ENCODE assay signal across 8 cellular contexts in genomic region chr11:126211236-126212088, GRCh38. TPM values are rescaled to one million over a fixed set of nuclear protein-coding genes. Genes with fewer than 3 reads are reported as not detected.
DNase-seq lines count a peak whose midpoint lies in the region; ATAC-seq, FAIRE-seq and TF ChIP-seq lines count a peak whose summit lies in the region.

Gene FAM118B (plus strand): TSS chr11:126211782. CDS start chr11:126235002, 23,220 bp downstream.
Gene RPUSD4 (minus strand): TSS chr11:126211650. CDS start chr11:126211638, 12 bp downstream.

- H3K9me3 ChIP-seq in HepG2 (ENCODE audit: low read length), result no peaks in the 10 kb centered on the region

- H3K4me1 Mint-ChIP-seq in dendritic cell treated with granulocyte-macrophage colony-stimulating factor and Interleukin-4, amounts not matched to agents 40 ng/mL and 50 ng/mL, for 4 days (ENCODE audit: low read depth), result peaks cover 46% of the 10 kb centered on the region

- peak; percentile 87 to 91 for TF ChIP-seq POLR2A in HepG2 (IDR thresholded peaks at IDR 0.05; ENCODE audit: insufficient read depth in 1 of 2, low read depth in 2 of 2, low read length in 2 of 2)

- peak; percentile 76 for FAIRE-seq in HepG2 (lab: Jason Lieb, UNC)

- no TSS peak for BruUV-seq in HepG2 (replicated peaks; lab: Mats Ljungman, UMichigan)

- H3K79me2 ChIP-seq in HepG2 (ENCODE audit: insufficient read depth, low read length), result peaks cover 48% of the 10 kb centered on the region

- H3K4me3 Mint-ChIP-seq in dendritic cell treated with granulocyte-macrophage colony-stimulating factor and Interleukin-4, amounts not matched to agents 40 ng/mL and 50 ng/mL, for 4 days, result peak within 1 kb of the TSS; percentile 97

- H3K36me3 ChIP-seq in HepG2 (replicated peaks in 1 of 2; ENCODE audit: control insufficient read depth in 1 of 2, insufficient read depth in 2 of 2, low read length in 2 of 2), result peaks cover 6 to 25% of the 10 kb centered on the region in 2 experiments

- CTCF ChIA-PET in HepG2 (lab: Yijun Ruan, JAX; ENCODE audit: low intra/inter-chr PET ratio, low total read pairs), result no interaction called here

- peaks cover 39% of the 10 kb centered on the region for H3K36me3 Mint-ChIP-seq in dendritic cell treated with granulocyte-macrophage colony-stimulating factor and Interleukin-4, amounts not matched to agents 40 ng/mL and 50 ng/mL, for 4 days (ENCODE audit: low read depth)

- peak within 1 kb of the TSS; percentile 94 for H3K27ac Mint-ChIP-seq in dendritic cell treated with granulocyte-macrophage colony-stimulating factor and Interleukin-4, amounts not matched to agents 40 ng/mL and 50 ng/mL, for 4 days

- TF ChIP-seq EP300 in HepG2 (IDR thresholded peaks at IDR 0.05; ENCODE audit: low read depth in 2 of 2, low read length in 2 of 2) (no peak), HepG2 (CRISPR knock-in tag; IDR thresholded peaks at IDR 0.05; ENCODE audit: borderline replicate concordance) (no peak)

- DNase-seq in CD1c-positive myeloid dendritic cell (ENCODE audit: extremely low spot score) (peak; percentile 99), NCI-H748 treated with DMSO at 0.1 percent for 48 hours (lab: John Stamatoyannopoulos, UW) (peak; percentile 87), HepG2 (ENCODE audit: low spot score) (peak; percentile 90)
- DNase-seq in activated CD4-positive, alpha-beta T cell treated with anti-CD3 and anti-CD28 coated beads, Interleukin-2, amount 50 U/mL, for 24 hours (ENCODE audit: low read depth in 1 of 2, low spot score in 1 of 2), result peak; percentile 97 to 99
- peak; percentile 99 for DNase-seq in stimulated activated CD4-positive, alpha-beta T cell treated with anti-CD3 and anti-CD28 coated beads, Interleukin-2, amount 100 ng/mL, for 48 hours

- peaks cover 42% of the 10 kb centered on the region for H3K4me1 ChIP-seq in HepG2 (ENCODE audit: insufficient read depth, low read length)

- peak within 1 kb of the TSS; percentile 76 to 97 (median 90) for H3K4me3 ChIP-seq in HepG2 (replicated peaks in 1 of 3; ENCODE audit: insufficient read depth in 1 of 3, low read depth in 2 of 3, low read length in 3 of 3)

- H4K20me1 ChIP-seq in HepG2 (ENCODE audit: insufficient read depth, low read length), result no peaks in the 10 kb centered on the region

- peak within 1 kb of the TSS; percentile 94 for H3K4me2 ChIP-seq in HepG2 (ENCODE audit: low read depth, low read length)

- in situ Hi-C loops in HepG2 (cut with HindIII; ENCODE audit: extremely low pct_ligation_motif_present, low pct_unique_long_range_greater_than_20kb), result loop anchor here (25.0 kb wide), 1 partner anchor 574 kb away; the partner anchor contains the start of gene CHEK1

- H3K9me3 Mint-ChIP-seq in dendritic cell treated with granulocyte-macrophage colony-stimulating factor and Interleukin-4, amounts not matched to agents 40 ng/mL and 50 ng/mL, for 4 days, result no peaks in the 10 kb centered on the region

- intact Hi-C loops in dendritic cell treated with granulocyte-macrophage colony-stimulating factor and Interleukin-4, amounts not matched to agents 40 ng/mL and 50 ng/mL, for 4 days (cut with micrococcal nuclease), result loop anchor here (1.0 to 10.0 kb wide), 5 partner anchors 58 to 1147 kb away; partner anchors contain the start of genes FOXRED1, PUS3, SLC37A2 and STT3A
- intact Hi-C loops in HepG2 (cut with micrococcal nuclease; ENCODE audit: unreplicated experiment), result loop anchor here (2.0 kb wide), 1 partner anchor 57 kb away; the partner anchor contains the start of genes FOXRED1 and SRPRA

- H3K9ac ChIP-seq in HepG2 (ENCODE audit: insufficient read depth, low read depth, low read length), result peak within 1 kb of the TSS; percentile 83

- H2AFZ ChIP-seq in HepG2 (ENCODE audit: low read length), result no peak within 1 kb of the TSS

- H3K27me3 ChIP-seq in HepG2 (ENCODE audit: control insufficient read depth in 1 of 2, insufficient read depth in 2 of 2, low read length in 2 of 2), result peaks cover 0 to 2% of the 10 kb centered on the region in 2 experiments; a peak in 1 of 5 replicates

- TF ChIP-seq RAD21 in HepG2 (CRISPR knock-in tag; IDR thresholded peaks at IDR 0.05), result 0 out of 2 replicates have a peak, but pooled peaks have one; percentile 6

- peak within 1 kb of the TSS; percentile 82 for H3K27ac ChIP-seq in HepG2 (ENCODE audit: extremely low read length, insufficient read depth, low read length)

- POLR2A ChIA-PET in HepG2 (lab: Yijun Ruan, JAX), result interaction anchor here (0.6 to 2.1 kb wide), 13 partner anchors 10 to 293 kb away, joined by 3 to 8 read pairs (median 3); partner anchors contain the start of genes CDON, FOXRED1 and SRPRA

- peak; percentile 26; the same call in 1 of the 2 replicates for TF ChIP-seq CTCF in HepG2 (CRISPR knock-in tag; IDR thresholded peaks at IDR 0.05)

- ATAC-seq in GM19397 (IDR thresholded peaks at IDR 0.05; ENCODE audit: unreplicated experiment) (peak; percentile 97), HG03565 (IDR thresholded peaks at IDR 0.05; ENCODE audit: unreplicated experiment) (peak; percentile 88), HepG2 (peak; percentile 93)

- no peaks in the 10 kb centered on the region for H3K27me3 Mint-ChIP-seq in dendritic cell treated with granulocyte-macrophage colony-stimulating factor and Interleukin-4, amounts not matched to agents 40 ng/mL and 50 ng/mL, for 4 days

- 0% methylated on average over 31 of the region's 62 CpGs for WGBS in HepG2 (ENCODE audit: low lambda C conversion rate)

TF ChIP-seq in HepG2, 621 proteins besides CTCF, POLR2A, EP300 and RAD21 (continues in another document):
- TF ChIP-seq ZSCAN25 (CRISPR knock-in tag; IDR thresholded peaks at IDR 0.05) (peak; percentile 49; the same call in 1 of the 2 replicates), ZNF773 (CRISPR knock-in tag; IDR thresholded peaks at IDR 0.05; ENCODE audit: borderline replicate concordance) (no peak), IKZF1 (IDR thresholded peaks at IDR 0.05) (no peak), ZBTB26 (CRISPR knock-in tag; IDR thresholded peaks at IDR 0.05; ENCODE audit: borderline replicate concordance) (no peak; the same call in 1 of the 2 replicates), RARA (CRISPR knock-in tag; IDR thresholded peaks at IDR 0.05) (0 out of 2 replicates have a peak, but pooled peaks have one; percentile 20)

RNA-seq across cellular contexts. Expression of gene FAM118B, which starts in this region (rescaled TPM):
- total RNA-seq in HepG2 (2016; rRNA removed; fragmentation: Illumina TruSeq; extraction: Trizol), result 25.7 and 30.9 TPM in 2 replicates
- 4.3 and 4.7 TPM in 2 replicates for total RNA-seq in HepG2 (2016; cell fraction: cytosol; rRNA removed; fragmentation: Illumina TruSeq; extraction: Trizol; ENCODE audit: low read depth)
- 25.2 and 33.9 TPM in 2 replicates for total RNA-seq in HepG2 (2016; cell fraction: insoluble cytoplasmic fraction; rRNA removed; fragmentation: Illumina TruSeq; extraction: Trizol)
- 11.4 and 12.1 TPM in 2 replicates for total RNA-seq in HepG2 (2016; cell fraction: membrane; rRNA removed; fragmentation: Illumina TruSeq; extraction: Trizol)
- total RNA-seq in HepG2 (2016; cell fraction: nucleus; rRNA removed; fragmentation: Illumina TruSeq; extraction: Trizol), result 17.6 and 18.5 TPM in 2 replicates
- polyA plus RNA-seq in HepG2 (2011; rRNA removed), result 10.2 and 10.4 TPM in 2 replicates
- 6.6 and 10.7 TPM in 2 replicates for polyA plus RNA-seq in HepG2 (2011; cell fraction: cytosol; rRNA removed)
- 3.4 and 4.2 TPM in 2 replicates for polyA plus RNA-seq in HepG2 (2011; cell fraction: nucleus; rRNA removed)
- 8.2 and 8.8 TPM in 2 replicates for polyA plus RNA-seq in HepG2 (2012)
- polyA plus RNA-seq in HepG2 (2016; cell fraction: cytosol; fragmentation: Illumina TruSeq; extraction: Trizol; ENCODE audit: low read depth), result 3.3 and 3.4 TPM in 2 replicates
- 27.7 and 31.2 TPM in 2 replicates for polyA plus RNA-seq in HepG2 (2016; cell fraction: insoluble cytoplasmic fraction; fragmentation: Illumina TruSeq; extraction: Trizol; ENCODE audit: low read depth)
- 6.7 and 7.0 TPM in 2 replicates for polyA plus RNA-seq in HepG2 (2016; cell fraction: membrane; fragmentation: Illumina TruSeq; extraction: Trizol; ENCODE audit: low read depth)
- polyA plus RNA-seq in HepG2 (2016; cell fraction: nucleus; fragmentation: Illumina TruSeq; extraction: Trizol; ENCODE audit: insufficient read depth, low read depth), result 14.7 and 15.9 TPM in 2 replicates
- polyA minus RNA-seq in HepG2 (2011; rRNA and poly(A)+ RNA removed; ENCODE audit: low replicate concordance), result 2.5 and 4.9 TPM in 2 replicates
- polyA minus RNA-seq in HepG2 (2011; cell fraction: cytosol; rRNA and poly(A)+ RNA removed), result 3.3 and 6.6 TPM in 2 replicates
- 10.6 and 13.4 TPM in 2 replicates for polyA minus RNA-seq in HepG2 (2011; cell fraction: nucleus; rRNA and poly(A)+ RNA removed)

RNA-seq across cellular contexts. Expression of gene RPUSD4, which starts in this region (rescaled TPM):
- total RNA-seq in HepG2 (2016; rRNA removed; fragmentation: Illumina TruSeq; extraction: Trizol), result 45.0 and 45.6 TPM in 2 replicates
- total RNA-seq in HepG2 (2016; cell fraction: cytosol; rRNA removed; fragmentation: Illumina TruSeq; extraction: Trizol; ENCODE audit: low read depth), result 11.4 and 11.5 TPM in 2 replicates
- 46.3 and 47.2 TPM in 2 replicates for total RNA-seq in HepG2 (2016; cell fraction: insoluble cytoplasmic fraction; rRNA removed; fragmentation: Illumina TruSeq; extraction: Trizol)
- 25.9 and 29.8 TPM in 2 replicates for total RNA-seq in HepG2 (2016; cell fraction: membrane; rRNA removed; fragmentation: Illumina TruSeq; extraction: Trizol)
- 46.8 and 51.8 TPM in 2 replicates for total RNA-seq in HepG2 (2016; cell fraction: nucleus; rRNA removed; fragmentation: Illumina TruSeq; extraction: Trizol)
- polyA plus RNA-seq in HepG2 (2011; rRNA removed), result 51.6 and 52.9 TPM in 2 replicates
- 42.4 and 53.0 TPM in 2 replicates for polyA plus RNA-seq in HepG2 (2011; cell fraction: cytosol; rRNA removed)
- 68.4 and 69.6 TPM in 2 replicates for polyA plus RNA-seq in HepG2 (2011; cell fraction: nucleus; rRNA removed)
- polyA plus RNA-seq in HepG2 (2012), result 36.1 and 41.1 TPM in 2 replicates
- polyA plus RNA-seq in HepG2 (2016; cell fraction: cytosol; fragmentation: Illumina TruSeq; extraction: Trizol; ENCODE audit: low read depth), result 6.0 and 7.2 TPM in 2 replicates
- 43.9 and 44.1 TPM in 2 replicates for polyA plus RNA-seq in HepG2 (2016; cell fraction: insoluble cytoplasmic fraction; fragmentation: Illumina TruSeq; extraction: Trizol; ENCODE audit: low read depth)
- polyA plus RNA-seq in HepG2 (2016; cell fraction: membrane; fragmentation: Illumina TruSeq; extraction: Trizol; ENCODE audit: low read depth), result 16.2 and 17.9 TPM in 2 replicates
- polyA plus RNA-seq in HepG2 (2016; cell fraction: nucleus; fragmentation: Illumina TruSeq; extraction: Trizol; ENCODE audit: insufficient read depth, low read depth), result 85.9 and 93.8 TPM in 2 replicates
- polyA minus RNA-seq in HepG2 (2011; rRNA and poly(A)+ RNA removed; ENCODE audit: low replicate concordance), result 74.1 and 168 TPM in 2 replicates
- polyA minus RNA-seq in HepG2 (2011; cell fraction: cytosol; rRNA and poly(A)+ RNA removed), result 31.0 and 34.3 TPM in 2 replicates
- polyA minus RNA-seq in HepG2 (2011; cell fraction: nucleus; rRNA and poly(A)+ RNA removed), result 60.8 and 66.2 TPM in 2 replicates

Comparison
In these comparisons a context has a peak if more than half of its experiments do, and no peak if none do; other contexts are left out.
1. Peak in every context shown above with its lines: DNase-seq, ATAC-seq, H3K4me3 ChIP-seq and H3K27ac ChIP-seq.